ENCODE assay signal across 24 cellular contexts in genomic region chr11:133137270-133137669, GRCh38.
"Had no signal": no experiment of that assay in that cellular context is flagged by ENCODE, and none has a peak within 500 bp of the region (broad histone marks: within the 10 kb centered on the region; RNA-seq: fewer than 3 reads in every experiment).

No MANE protein-coding gene starts in this region.

- H3K4me1 ChIP-seq: colonic mucosa, esophagus muscularis mucosa, esophagus squamous epithelium, foreskin keratinocyte, gastrocnemius medialis, gastroesophageal sphincter had no signal

- DNase-seq: colonic mucosa; cortex of kidney; dermis blood vessel endothelial cell; effector CD4-positive, alpha-beta T cell; effector CD8-positive, alpha-beta T cell; effector memory CD4-positive, alpha-beta T cell; effector memory CD8-positive, alpha-beta T cell; erythroblast; esophagus squamous epithelium; foreskin fibroblast; foreskin keratinocyte; foreskin melanocyte; gastrocnemius medialis; glutamatergic neuron; heart left ventricle; heart right ventricle had no signal

- H3K27ac Mint-ChIP-seq: dendritic cell treated with granulocyte-macrophage colony-stimulating factor and Interleukin-4, amounts not matched to agents 40 ng/mL and 50 ng/mL, for 4 days; effector memory CD8-positive, alpha-beta T cell; endodermal cell had no signal

- H3K27me3 ChIP-seq: colonic mucosa, foreskin keratinocyte had no signal

- H3K36me3 ChIP-seq: colonic mucosa, esophagus muscularis mucosa, esophagus squamous epithelium, gastrocnemius medialis, gastroesophageal sphincter, heart left ventricle, heart right ventricle had no signal

- ATAC-seq: effector memory CD8-positive, alpha-beta T cell; esophagus mucosa; foreskin keratinocyte; gastrocnemius medialis; gastroesophageal sphincter; heart left ventricle; heart right ventricle had no signal

- H3K27ac ChIP-seq: colonic mucosa, coronary artery, epithelial cell of prostate, esophagus muscularis mucosa, esophagus squamous epithelium, foreskin keratinocyte, gastrocnemius medialis, gastroesophageal sphincter, heart left ventricle, heart right ventricle had no signal

- H3K9me3 Mint-ChIP-seq: dendritic cell treated with granulocyte-macrophage colony-stimulating factor and Interleukin-4, amounts not matched to agents 40 ng/mL and 50 ng/mL, for 4 days; effector memory CD8-positive, alpha-beta T cell; endodermal cell had no signal

- H3K4me3 ChIP-seq: colonic mucosa, coronary artery, dorsolateral prefrontal cortex, esophagus muscularis mucosa, esophagus squamous epithelium, gastrocnemius medialis, gastroesophageal sphincter, heart left ventricle, heart right ventricle had no signal

- H3K4me3 Mint-ChIP-seq: dendritic cell treated with granulocyte-macrophage colony-stimulating factor and Interleukin-4, amounts not matched to agents 40 ng/mL and 50 ng/mL, for 4 days; effector memory CD8-positive, alpha-beta T cell; endodermal cell had no signal

- H3K9me3 ChIP-seq: colonic mucosa, esophagus muscularis mucosa, esophagus squamous epithelium, gastrocnemius medialis, gastroesophageal sphincter, heart left ventricle, heart right ventricle had no signal
